27 cellular contexts compared by ENCODE assay signal in genomic region chr11:22822204-22822603, GRCh38. TPM values are rescaled to one million over a fixed set of nuclear protein-coding genes. Genes with fewer than 3 reads are reported as not detected.
A peak's percentile ranks its signal among the peaks of the same experiment; 100 is the strongest.
DNase-seq lines count a peak whose midpoint lies in the region; ATAC-seq, FAIRE-seq and TF ChIP-seq lines count a peak whose summit lies in the region.
"Had no signal": no experiment of that assay in that cellular context is flagged by ENCODE, and none has a peak within 500 bp of the region (broad histone marks: within the 10 kb centered on the region; RNA-seq: fewer than 3 reads in every experiment).

No MANE protein-coding gene starts in this region.

- WGBS in SK-N-SH (ENCODE audit: low lambda C conversion rate) = 88% methylated on average over 2 of the region's 2 CpGs

- H2AFZ ChIP-seq in SK-N-SH (ENCODE audit: low read depth) = no peak overlapping the region
- H2AFZ ChIP-seq: GM23338 had no signal

- no peaks in the 10 kb centered on the region for H4K20me1 ChIP-seq in SK-N-SH (ENCODE audit: insufficient read depth)
- H4K20me1 ChIP-seq: BLaER1 had no signal

- POLR2A ChIA-PET in SK-N-SH (lab: Yijun Ruan, JAX) = no interaction called here

- peak; percentile 24 for FAIRE-seq in islet of Langerhans (lab: Jason Lieb, UNC)
- FAIRE-seq: G401.6, GM12891, GM18507, H54, HTR-8/SVneo had no signal

- H3K9ac ChIP-seq in SK-N-SH = no peak overlapping the region
- H3K9ac ChIP-seq: BLaER1 had no signal

- H3K9me3 Mint-ChIP-seq in chondrocyte (ENCODE audit: low read depth) (no peaks in the 10 kb centered on the region), natural killer cell (no peaks in the 10 kb centered on the region)
- H3K9me3 Mint-ChIP-seq: CD14-positive monocyte, GM23338, IgD-negative memory B cell had no signal

- H3K4me3 Mint-ChIP-seq in chondrocyte (ENCODE audit: unreplicated experiment) (no peak overlapping the region), natural killer cell (no peak overlapping the region)
- H3K4me3 Mint-ChIP-seq: CD14-positive monocyte; CD4-positive, alpha-beta memory T cell; GM23338; IgD-negative memory B cell had no signal

- TF ChIP-seq CTCF in SK-N-SH (IDR thresholded peaks at IDR 0.05) (peak; percentile 40), chondrocyte (IDR thresholded peaks at IDR 0.05) (peak; percentile 18), natural killer cell (IDR thresholded peaks at IDR 0.05) (no peak)

- H3K9me3 ChIP-seq in SK-N-SH = no peaks in the 10 kb centered on the region
- H3K9me3 ChIP-seq: BLaER1 had no signal

- H3K27me3 Mint-ChIP-seq in chondrocyte (ENCODE audit: low read depth) = no peaks in the 10 kb centered on the region
- H3K27me3 Mint-ChIP-seq in natural killer cell (ENCODE audit: low read depth in 2 of 2) = no peaks in the 10 kb centered on the region
- H3K27me3 Mint-ChIP-seq: CD4-positive, alpha-beta memory T cell; IgD-negative memory B cell had no signal

- H3K79me2 ChIP-seq in SK-N-SH (ENCODE audit: insufficient read depth) = no peaks in the 10 kb centered on the region

- intact Hi-C loops in natural killer cell (cut with micrococcal nuclease) = no loop called here

- H3F3A ChIP-seq in SK-N-SH (replicated peaks; ENCODE audit: insufficient read depth) = no peaks in the 10 kb centered on the region

- peaks cover 56 to 60% of the 10 kb centered on the region in 2 experiments for H3K36me3 ChIP-seq in SK-N-SH (replicated peaks in 1 of 2; ENCODE audit: control insufficient read depth in 1 of 2, insufficient read depth in 2 of 2, low read length in 1 of 2)

- ATAC-seq in SK-N-SH treated with all-trans-retinoic acid at 6 μM for 48 hours (no peak), natural killer cell (no peak), HG03196 (IDR thresholded peaks at IDR 0.05; ENCODE audit: unreplicated experiment) (no peak)
- ATAC-seq: GM23338 had no signal

- H3K27ac Mint-ChIP-seq in chondrocyte (ENCODE audit: unreplicated experiment) = no peak overlapping the region
- H3K27ac Mint-ChIP-seq in natural killer cell = no peak overlapping the region
- H3K27ac Mint-ChIP-seq: CD14-positive monocyte; CD4-positive, alpha-beta memory T cell; GM23338; IgD-negative memory B cell had no signal

- no peak for TF ChIP-seq RAD21 in SK-N-SH (IDR thresholded peaks at IDR 0.05; ENCODE audit: low read length)

- no peaks in the 10 kb centered on the region for H3K4me1 ChIP-seq in SK-N-SH (ENCODE audit: control insufficient read depth in 1 of 2, insufficient read depth in 2 of 2, low read depth in 1 of 2, low read length in 1 of 2)

- H3K36me3 Mint-ChIP-seq in chondrocyte (ENCODE audit: low read depth) (peaks cover 2% of the 10 kb centered on the region), natural killer cell (peaks cover 15% of the 10 kb centered on the region)

- CTCF ChIA-PET in SK-N-SH (lab: Yijun Ruan, JAX) = interaction anchor here (1.1 to 2.0 kb wide), 3 partner anchors 8 to 35 kb away, joined by 5 to 9 read pairs (median 6); no protein-coding TSS in a partner anchor

- no peak overlapping the region for H3K4me3 ChIP-seq in SK-N-SH (ENCODE audit: low read depth in 2 of 2, low read length in 1 of 2)
- H3K4me3 ChIP-seq: BLaER1, GM23338 had no signal

- H3K4me1 Mint-ChIP-seq in chondrocyte (ENCODE audit: low read depth) (no peaks in the 10 kb centered on the region), natural killer cell (no peaks in the 10 kb centered on the region)
- H3K4me1 Mint-ChIP-seq: CD14-positive monocyte, GM23338 had no signal

- H3K4me2 ChIP-seq in SK-N-SH = no peak overlapping the region
- H3K4me2 ChIP-seq: BLaER1, GM23338 had no signal

- no peaks in the 10 kb centered on the region for H3K9me2 ChIP-seq in SK-N-SH

- H3K27me3 ChIP-seq in SK-N-SH (ENCODE audit: insufficient read depth) = no peaks in the 10 kb centered on the region
- H3K27me3 ChIP-seq: BLaER1 had no signal

- DNase-seq in SK-N-SH = no peak
- DNase-seq in chondrocyte (ENCODE audit: low spot score) = no peak
- DNase-seq in NCI-H524 treated with DMSO at 0.1 percent for 48 hours (lab: John Stamatoyannopoulos, UW) = no peak
- no peak for DNase-seq in natural killer cell
- DNase-seq: Calu3; CD4-positive, alpha-beta memory T cell; DMS 273 treated with DMSO at 0.1 percent for 48 hours; DMS53; DND-41; EL; HCEC 1CT; KBM-7 had no signal

- TF ChIP-seq EP300 in SK-N-SH (IDR thresholded peaks at IDR 0.05; ENCODE audit: borderline replicate concordance in 1 of 2, low read depth in 1 of 2, low read length in 1 of 2) = no peak

- no peak overlapping the region for H3K27ac ChIP-seq in SK-N-SH (ENCODE audit: low read depth in 2 of 2, low read length in 1 of 2)
- H3K27ac ChIP-seq: 22Rv1, BLaER1 had no signal

TF ChIP-seq in SK-N-SH, 30 proteins besides CTCF, POLR2A, EP300 and RAD21:
- TF ChIP-seq SMC3 (IDR thresholded peaks at IDR 0.05; ENCODE audit: low read depth, low read length) = no peak

TF ChIP-seq in SK-N-SH treated with all-trans-retinoic acid at 6 μM for 48 hours, 23 proteins besides CTCF, POLR2A, EP300 and RAD21:
- TF ChIP-seq RARB (CRISPR knock-in tag; IDR thresholded peaks at IDR 0.05) (no peak), ZFP3 (CRISPR knock-in tag; IDR thresholded peaks at IDR 0.05) (no peak), SNAI2 (CRISPR knock-in tag; IDR thresholded peaks at IDR 0.05) (no peak)
TF ChIP-seq in SK-N-SH treated with all-trans-retinoic acid at 6 μM for 48 hours: peak in this region for 0.

RNA-seq across cellular contexts. Expression of gene SVIP, which starts 7.4 kb away (rescaled TPM):
- polyA plus RNA-seq in SK-N-SH (2012; rRNA removed) = 6.0 and 6.2 TPM in 2 replicates
- polyA plus RNA-seq in SK-N-SH (2012; cell fraction: cytosol; rRNA removed) = 9.7 and 17.9 TPM in 2 replicates
- polyA plus RNA-seq in SK-N-SH (2012; cell fraction: nucleus; rRNA removed) = 1.5 and 2.8 TPM in 2 replicates
- total RNA-seq in chondrocyte (9.4 to 16.2 TPM (median 10.3 TPM) in 3 replicates), natural killer cell (10 to 100 TPM; 14.9 to 19.2 (median 17.5) TPM)

RNA-seq across cellular contexts. Expression of gene CCDC179, which starts 38.1 kb away (rescaled TPM):
- not detected in 2 replicates for polyA plus RNA-seq in SK-N-SH (2012; rRNA removed)
- not detected in 2 replicates for polyA plus RNA-seq in SK-N-SH (2012; cell fraction: cytosol; rRNA removed)
- not detected in 2 replicates for polyA plus RNA-seq in SK-N-SH (2012; cell fraction: nucleus; rRNA removed)
- total RNA-seq in chondrocyte = not detected in 3 replicates
- not detected for total RNA-seq in natural killer cell
- total RNA-seq: A673; Calu3; CD4-positive, alpha-beta memory T cell; GM23338 had no signal
- polyA plus RNA-seq: AG04450; CD14-positive monocyte; CD4-positive, alpha-beta memory T cell; GM23338; IgD-negative memory B cell had no signal
